Comparison of ENCODE assay signal across 40 cellular contexts in genomic region chr17:57703273-57703672, GRCh38. TPM values are rescaled to one million over a fixed set of nuclear protein-coding genes. Genes with fewer than 3 reads are reported as not detected.
"Had no signal": no experiment of that assay in that cellular context is flagged by ENCODE, and none has a peak within 500 bp of the region (broad histone marks: within the 10 kb centered on the region; RNA-seq: fewer than 3 reads in every experiment).

No MANE protein-coding gene starts in this region.

- DNase-seq: activated effector memory CD4-positive, alpha-beta T cell treated with anti-CD3 and anti-CD28 coated beads, Interleukin-2, amount 50 U/mL, for 16 hours; activated effector memory CD4-positive, alpha-beta T cell treated with Interleukin-2 at 50 U/mL for 16 hours; activated gamma-delta T cell; activated gamma-delta T cell treated with Interleukin-2 at 50 U/mL for 16 hours; activated naive CD4-positive, alpha-beta T cell; activated naive CD4-positive, alpha-beta T cell treated with anti-CD3 and anti-CD28 coated beads for 36 hours; activated naive CD4-positive, alpha-beta T cell treated with anti-CD3 and anti-CD28 coated beads, Interleukin-2, amount 10 ng/mL, durations not matched to agents 7 days and 5 days; activated naive CD4-positive, alpha-beta T cell treated with anti-CD3 and anti-CD28 coated beads, Interleukin-2, amount 50 U/mL, for 16 hours; activated naive CD4-positive, alpha-beta T cell treated with Interleukin-2 at 50 U/mL for 16 hours; activated naive CD8-positive, alpha-beta T cell treated with anti-CD3 and anti-CD28 coated beads for 36 hours; activated naive CD8-positive, alpha-beta T cell treated with anti-CD3 and anti-CD28 coated beads, Interleukin-2, amount 10 ng/mL, durations not matched to agents 7 days and 5 days; activated naive CD8-positive, alpha-beta T cell treated with anti-CD3 and anti-CD28 coated beads, Interleukin-2, amount 50 U/mL, for 24 hours; activated T-cell treated with anti-CD3 and anti-CD28 coated beads for 4 hours; activated T-cell treated with anti-CD3 and anti-CD28 coated beads, Interleukin-2, amount 50 U/mL, for 1 hour; activated T-cell treated with anti-CD3 and anti-CD28 coated beads, Interleukin-2, amount 50 U/mL, for 24 hours; activated T-cell treated with anti-CD3 and anti-CD28 coated beads, Interleukin-2, amount 50 U/mL, for 4 hours; activated T-cell treated with anti-CD3 and anti-CD28 coated beads, Interleukin-2, amount 50 U/mL, for 48 hours; activated T-cell treated with anti-CD3 and anti-CD28 coated beads, Interleukin-2, amount 50 U/mL, for 72 hours; adrenal gland; amniotic stem cell; amygdala; anterior cingulate cortex; aorta; body of pancreas; brain microvascular endothelial cell; caudate nucleus; central memory CD4-positive, alpha-beta T cell; cerebellar nuclear complex had no signal

- H3K9me3 ChIP-seq: adrenal gland, ascending aorta, body of pancreas, breast epithelium had no signal

- H3K36me3 ChIP-seq: adrenal gland, ascending aorta, brain microvascular endothelial cell, breast epithelium, cardiac muscle cell had no signal

- ATAC-seq: activated naive CD4-positive, alpha-beta T cell treated with anti-CD3 and anti-CD28 coated beads, Interleukin-2, amount 50 U/mL, for 72 hours; activated naive CD8-positive, alpha-beta T cell treated with anti-CD3 and anti-CD28 coated beads, Interleukin-2, amount 50 U/mL, for 24 hours; activated T-cell treated with anti-CD3 and anti-CD28 coated beads, Interleukin-2, amount 50 U/mL, for 4 hours; activated T-cell treated with anti-CD3 and anti-CD28 coated beads, Interleukin-2, amount 50 U/mL, for 72 hours; activated T-helper 17 cell treated with anti-CD3 and anti-CD28 coated beads, Interleukin-2, amount 50 U/mL, for 72 hours; body of pancreas had no signal

- H3K4me1 ChIP-seq: adrenal gland, ascending aorta, body of pancreas, breast epithelium had no signal

- H3K4me3 ChIP-seq: adrenal gland, ascending aorta, body of pancreas, breast epithelium, cardiac muscle cell had no signal

- H3K27ac ChIP-seq: adrenal gland, ascending aorta, body of pancreas, brain microvascular endothelial cell, breast epithelium, cardiac muscle cell had no signal

- H3K27me3 ChIP-seq: adrenal gland, ascending aorta, body of pancreas, brain microvascular endothelial cell, breast epithelium, cardiac muscle cell had no signal

RNA-seq across cellular contexts. Expression of gene CCDC182, which starts 41.8 kb away (rescaled TPM):
- total RNA-seq: activated naive CD4-positive, alpha-beta T cell treated with anti-CD3 and anti-CD28 coated beads for 36 hours; activated naive CD4-positive, alpha-beta T cell treated with anti-CD3 and anti-CD28 coated beads, Interleukin-2, amount 50 U/mL, for 72 hours; activated naive CD8-positive, alpha-beta T cell treated with anti-CD3 and anti-CD28 coated beads for 36 hours; activated naive CD8-positive, alpha-beta T cell treated with anti-CD3 and anti-CD28 coated beads, Interleukin-2, amount 10 ng/mL, durations not matched to agents 7 days and 5 days; activated T-cell treated with anti-CD3 and anti-CD28 coated beads, Interleukin-2, amount 50 U/mL, for 4 hours; activated T-cell treated with anti-CD3 and anti-CD28 coated beads, Interleukin-2, amount 50 U/mL, for 72 hours; activated T-helper 1 cell treated with anti-CD3 and anti-CD28 coated beads, Interleukin-12 subunit alpha, Interleukin-12 subunit beta, Interleukin-2, Interleukin-4 antibody, amounts not matched to agents 30 ng/mL and 10 ng/mL and 1 ng/mL, durations not matched to agents 14 hours and 24 hours and 36 hours; activated T-helper 17 cell treated with anti-CD3 and anti-CD28 coated beads, Interleukin-2, amount 50 U/mL, for 72 hours; activated T-helper 2 cell treated with anti-CD3 and anti-CD28 coated beads, Interferon-gamma antibody, Interleukin-2, Interleukin-4, amounts not matched to agents 10 μg/mL and 5 μg/mL and 100 μg/mL, durations not matched to agents 14 hours and 24 hours and 36 hours; adrenal gland; aorta; ascending aorta; astrocyte; body of pancreas; breast epithelium; bronchial epithelial cell; cardiac muscle cell; cardiac septum; chondrocyte had no signal
- polyA plus RNA-seq: adipose tissue, adrenal gland, aorta, cardiac muscle cell had no signal
